In genomic region chr9:97699824-97700223, GRCh38 we compare ENCODE assay signal across 6 cellular contexts. TPM values are rescaled to one million over a fixed set of nuclear protein-coding genes. Genes with fewer than 3 reads are reported as not detected.
DNase-seq lines count a peak whose midpoint lies in the region; ATAC-seq, FAIRE-seq and TF ChIP-seq lines count a peak whose summit lies in the region.
"Not testable (repeated sequence)": the region's sequence is repeated elsewhere in the genome, so short reads cannot be mapped to it uniquely, and the experiment has no call there.

No MANE protein-coding gene starts in this region.

- not testable (repeated sequence) for H3K9me3 Mint-ChIP-seq in CD4-positive, alpha-beta T cell; activated B cell treated with CpG ODN at 0.5 μM for 24 hours; mesothelial cell of epicardium

- peak overlapping the region; percentile 32; the same call in 1 of the 2 replicates for H3K4me2 ChIP-seq in OCI-LY1 (ENCODE audit: low read length)
- not testable (repeated sequence) for H3K4me2 ChIP-seq in K562 (ENCODE audit: insufficient read depth, low read length); trophoblast cell (ENCODE audit: low read length)

- not testable (repeated sequence) for H4K8ac ChIP-seq in trophoblast cell (ENCODE audit: low read depth, low read length)

- H3K9ac ChIP-seq in OCI-LY1 (ENCODE audit: low read length); K562 (ENCODE audit: insufficient read depth in 1 of 2, low read depth in 2 of 2, low read length in 2 of 2); trophoblast cell (ENCODE audit: low read length): not testable (repeated sequence)

- H3K4me1 Mint-ChIP-seq in CD4-positive, alpha-beta T cell (ENCODE audit: low read depth), result peaks cover 42% of the 10 kb centered on the region
- H3K4me1 Mint-ChIP-seq in activated B cell treated with CpG ODN at 0.5 μM for 24 hours (peaks cover 43% of the 10 kb centered on the region), mesothelial cell of epicardium (peaks cover 54% of the 10 kb centered on the region)

- not testable (repeated sequence) for H4K12ac ChIP-seq in trophoblast cell (ENCODE audit: low read depth, low read length)

- H3K9me2 ChIP-seq in OCI-LY1 (ENCODE audit: low read depth, low read length), result not testable (repeated sequence)

- WGBS in K562 (ENCODE audit: insufficient coverage, low coverage, missing lambda C conversion rate), result 50% methylated on average over 3 of the region's 3 CpGs
- no CpG with 5 or more reads among the region's 3 CpGs for WGBS in trophoblast cell (ENCODE audit: extremely low coverage, insufficient coverage, insufficient read length)

- not testable (repeated sequence) for H2AK5ac ChIP-seq in trophoblast cell (ENCODE audit: low read length)

- H2BK5ac ChIP-seq in trophoblast cell (ENCODE audit: low read depth, low read length, poor library complexity), result not testable (repeated sequence)

- not testable (repeated sequence) for H4K91ac ChIP-seq in trophoblast cell (ENCODE audit: low read depth, low read length)

- H3K18ac ChIP-seq in trophoblast cell (ENCODE audit: low read length), result not testable (repeated sequence)

- not testable (repeated sequence) for H3K4ac ChIP-seq in trophoblast cell (ENCODE audit: low read depth, low read length)

- CTCF ChIA-PET in CD4-positive, alpha-beta T cell (lab: Charles Lee); activated B cell treated with CpG ODN at 0.5 μM for 24 hours (lab: Charles Lee); K562 (lab: Yijun Ruan, JAX; ENCODE audit: low intra/inter-chr PET ratio): not testable (repeated sequence)

- not testable (repeated sequence) for TF ChIP-seq POLR2A in K562 (conservative IDR thresholded peaks at IDR 0.05)

- H3K27ac Mint-ChIP-seq in CD4-positive, alpha-beta T cell, result not testable (repeated sequence)
- H3K27ac Mint-ChIP-seq in activated B cell treated with CpG ODN at 0.5 μM for 24 hours (peak overlapping the region; percentile 71), mesothelial cell of epicardium (peak overlapping the region; percentile 62)

- H3K4me3 ChIP-seq in OCI-LY1 (ENCODE audit: low read depth, low read length, poor library complexity, severe bottlenecking); K562: not testable (repeated sequence)
- H3K4me3 ChIP-seq in trophoblast cell (ENCODE audit: low read depth, low read length), result peak overlapping the region; percentile 19

- not testable (repeated sequence) for H2BK120ac ChIP-seq in trophoblast cell (ENCODE audit: insufficient read depth, low read length, poor library complexity)

- H3K4me1 ChIP-seq in OCI-LY1 (ENCODE audit: insufficient read depth, low read length, severe bottlenecking), result peaks cover 35% of the 10 kb centered on the region
- peaks cover 16 to 26% of the 10 kb centered on the region in 2 experiments; a peak in 4 of 5 replicates for H3K4me1 ChIP-seq in K562 (replicated peaks in 1 of 2; ENCODE audit: control insufficient read depth in 2 of 2, insufficient read depth in 2 of 2, low read length in 2 of 2)
- H3K4me1 ChIP-seq in trophoblast cell (ENCODE audit: control insufficient read depth in 1 of 2, insufficient read depth in 2 of 2, low read length in 2 of 2), result peaks cover 5 to 12% of the 10 kb centered on the region in 2 experiments

- H3K27me3 Mint-ChIP-seq in CD4-positive, alpha-beta T cell; activated B cell treated with CpG ODN at 0.5 μM for 24 hours; mesothelial cell of epicardium (ENCODE audit: low read depth): not testable (repeated sequence)

- peak overlapping the region; percentile 50 for H3K4me3 Mint-ChIP-seq in CD4-positive, alpha-beta T cell
- peak overlapping the region; percentile 75 for H3K4me3 Mint-ChIP-seq in activated B cell treated with CpG ODN at 0.5 μM for 24 hours
- H3K4me3 Mint-ChIP-seq in mesothelial cell of epicardium, result not testable (repeated sequence)

- in situ Hi-C loops in K562 (cut with MboI), result not testable (repeated sequence)

- H3F3A ChIP-seq in OCI-LY1 (ENCODE audit: insufficient read depth, low read length), result not testable (repeated sequence)

- ATAC-seq in CD4-positive, alpha-beta T cell (ENCODE audit: poor library complexity); activated B cell treated with CpG ODN at 0.5 μM for 24 hours (ENCODE audit: low read depth); K562: not testable (repeated sequence)

- H3K9me3 ChIP-seq in CD4-positive, alpha-beta T cell (ENCODE audit: control insufficient read depth, low read length); OCI-LY1 (ENCODE audit: low read length); K562 (replicated peaks; ENCODE audit: control insufficient read depth, insufficient read depth, low read depth, low read length); trophoblast cell (ENCODE audit: insufficient read depth, low read depth, low read length): not testable (repeated sequence)

- H3K23ac ChIP-seq in trophoblast cell (ENCODE audit: low read length), result not testable (repeated sequence)

- not testable (repeated sequence) for H2BK12ac ChIP-seq in trophoblast cell (ENCODE audit: low read length)

- not testable (repeated sequence) for H2AFZ ChIP-seq in OCI-LY1 (ENCODE audit: low read length); K562 (ENCODE audit: low read depth, low read length); trophoblast cell (ENCODE audit: insufficient read depth, low read length, poor library complexity)

- not testable (repeated sequence) for H3K14ac ChIP-seq in trophoblast cell (ENCODE audit: low read length)

- not testable (repeated sequence) for H3K9me1 ChIP-seq in K562 (ENCODE audit: control insufficient read depth, insufficient read depth, low read length)

- H3K79me2 ChIP-seq in OCI-LY1 (ENCODE audit: insufficient read depth, low read length) (peaks cover 19% of the 10 kb centered on the region), K562 (ENCODE audit: control insufficient read depth, insufficient read depth, low read length) (peaks cover 23% of the 10 kb centered on the region)
- H3K79me2 ChIP-seq in trophoblast cell (ENCODE audit: control insufficient read depth, insufficient read depth, low read length, poor library complexity), result not testable (repeated sequence)

- TF ChIP-seq EP300 in K562 (IDR thresholded peaks at IDR 0.05; ENCODE audit: low read length), result not testable (repeated sequence)

- not testable (repeated sequence) for DNase-seq in CD4-positive, alpha-beta T cell; activated B cell treated with CpG ODN at 0.5 μM for 24 hours; K562 (ENCODE audit: extremely low read depth in 1 of 4, low spot score in 3 of 4); mesothelial cell of epicardium (ENCODE audit: low spot score in 2 of 2, unreplicated experiment in 2 of 2); trophoblast cell

- POLR2A ChIA-PET in CD4-positive, alpha-beta T cell (lab: Charles Lee), result interaction anchor here (0.6 to 0.8 kb wide), 2 partner anchors 67 to 557 kb away, joined by 3 to 4 read pairs; partner anchors contain the start of genes NCBP1 and TSTD2
- POLR2A ChIA-PET in activated B cell treated with CpG ODN at 0.5 μM for 24 hours (lab: Charles Lee), result interaction anchor here (1.5 to 3.8 kb wide), 2 partner anchors 66 to 283 kb away, joined by 3 to 26 read pairs; partner anchors contain the start of genes ANP32B, NCBP1 and TSTD2
- POLR2A ChIA-PET in K562 (lab: Yijun Ruan, JAX), result interaction anchor here (0.7 to 1.0 kb wide), 3 partner anchors 29 to 220 kb away, joined by 3 to 4 read pairs (median 3); no protein-coding TSS in a partner anchor

- BruUV-seq in K562 (replicated peaks; lab: Mats Ljungman, UMichigan), result not testable (repeated sequence)

- TF ChIP-seq RAD21 in K562 (CRISPR knock-in tag; conservative IDR thresholded peaks at IDR 0.05 in 1 of 2, IDR thresholded peaks at IDR 0.05 in 1 of 2), result not testable (repeated sequence)

- FAIRE-seq in K562 (lab: Jason Lieb, UNC), result not testable (repeated sequence)

- H3K27me3 ChIP-seq in CD4-positive, alpha-beta T cell (ENCODE audit: control insufficient read depth, insufficient read depth, low read length); OCI-LY1 (ENCODE audit: insufficient read depth, low read length); K562 (ENCODE audit: control insufficient read depth in 2 of 2, insufficient read depth in 2 of 2, low read length in 2 of 2); trophoblast cell (ENCODE audit: insufficient read depth, low read length): not testable (repeated sequence)

- not testable (repeated sequence) for H3K36me3 Mint-ChIP-seq in CD4-positive, alpha-beta T cell (ENCODE audit: low read depth); activated B cell treated with CpG ODN at 0.5 μM for 24 hours (ENCODE audit: low read depth); mesothelial cell of epicardium

- not testable (repeated sequence) for H3K79me1 ChIP-seq in trophoblast cell (ENCODE audit: low read length)

- H4K20me1 ChIP-seq in OCI-LY1 (ENCODE audit: insufficient read depth, low read length); K562 (replicated peaks; ENCODE audit: control insufficient read depth, insufficient read depth, low read length): not testable (repeated sequence)

- intact Hi-C loops in CD4-positive, alpha-beta T cell (cut with DNase I, micrococcal nuclease), result loop anchor here (5.0 to 10.0 kb wide), 7 partner anchors 68 to 1095 kb away; partner anchors contain the start of genes ANKS6 (in 1 of the 2), NCBP1 (in 1 of the 2), TBC1D2 (in 1 of the 2) and TDRD7 (in 1 of the 2)
- intact Hi-C loops in activated B cell treated with CpG ODN at 0.5 μM for 24 hours (cut with micrococcal nuclease) (loop anchor here (5.0 to 10.0 kb wide), 4 partner anchors 152 to 1095 kb away; partner anchors contain the start of genes ANKS6, FOXE1, NANS and ZNF510), K562 (cut with micrococcal nuclease) (loop anchor here (10.0 kb wide), 1 partner anchor 355 kb away; the partner anchor contains the start of gene NANS)

- H3K27ac ChIP-seq in CD4-positive, alpha-beta T cell (ENCODE audit: low read depth, low read length); OCI-LY1 (ENCODE audit: low read depth, low read length, poor library complexity, severe bottlenecking); K562 (ENCODE audit: extremely low read depth, low read depth, low read length); trophoblast cell (ENCODE audit: low read depth, low read length): not testable (repeated sequence)

- not testable (repeated sequence) for H3K36me3 ChIP-seq in OCI-LY1 (ENCODE audit: insufficient read depth, low read length); K562 (ENCODE audit: control insufficient read depth, insufficient read depth, low read length); trophoblast cell (ENCODE audit: control insufficient read depth in 1 of 2, insufficient read depth in 2 of 2, low read length in 2 of 2)

- TF ChIP-seq CTCF in CD4-positive, alpha-beta T cell (IDR thresholded peaks at IDR 0.05); OCI-LY1 (IDR thresholded peaks at IDR 0.05; ENCODE audit: low read length); activated B cell treated with CpG ODN at 0.5 μM for 24 hours (IDR thresholded peaks at IDR 0.05); K562 (IDR thresholded peaks at IDR 0.05 in 2 of 3, conservative IDR thresholded peaks at IDR 0.05 in 1 of 3; ENCODE audit: insufficient read depth in 2 of 3, low read depth in 1 of 3, low read length in 3 of 3); mesothelial cell of epicardium (IDR thresholded peaks at IDR 0.05; ENCODE audit: unreplicated experiment): not testable (repeated sequence)

RNA-seq across cellular contexts. Expression of gene XPA, which starts 2.7 kb away (rescaled TPM):
- 10 to 100 TPM; 20.2 to 23.3 TPM for total RNA-seq in CD4-positive, alpha-beta T cell
- total RNA-seq in activated B cell treated with CpG ODN at 0.5 μM for 24 hours (14.4 and 18.1 TPM in 2 replicates), K562 (2014; rRNA removed) (16.8 and 17.7 TPM in 2 replicates), K562 (2014; rRNA removed; fragmentation: Illumina TruSeq; extraction: Trizol) (16.7 and 18.2 TPM in 2 replicates), K562 (2015; rRNA removed; fragmentation: Illumina TruSeq; extraction: Trizol) (17.2 and 18.0 TPM in 2 replicates), K562 (2021) (11.4 and 13.6 TPM in 2 replicates), mesothelial cell of epicardium (15.5 to 17.5 TPM (median 15.9 TPM) in 3 replicates)
- 2.1 and 9.3 TPM in 2 replicates for total RNA-seq in K562 (2011; cell fraction: chromatin; rRNA removed; ENCODE audit: low replicate concordance)
- total RNA-seq in K562 (2011; cell fraction: nucleolus; rRNA removed), result 1.8 and 2.0 TPM in 2 replicates
- 8.0 and 16.4 TPM in 2 replicates for total RNA-seq in K562 (2011; cell fraction: nucleoplasm; rRNA removed)
- polyA plus RNA-seq in K562 (2011; rRNA removed) (5.1 and 5.9 TPM in 2 replicates), K562 (2014; fragmentation: Illumina TruSeq; extraction: Trizol) (12.3 and 14.1 TPM in 2 replicates), K562 (2014; fragmentation: Nextera tagmentation; extraction: Ambion mirVana) (1 to 10 TPM; 5.1 to 5.5 TPM), K562 (2014; rRNA removed) (15.2 and 18.2 TPM in 2 replicates)
- polyA plus RNA-seq in K562 (2011; cell fraction: cytosol; rRNA removed), result 0.85 and 1.3 TPM in 2 replicates
- polyA plus RNA-seq in K562 (2011; cell fraction: nucleus; rRNA removed), result 4.1 and 5.3 TPM in 2 replicates
- 14.2 and 14.4 TPM in 2 replicates for polyA plus RNA-seq in K562 (2012)
- 6.3 and 6.4 TPM in 2 replicates for polyA minus RNA-seq in K562 (2011; rRNA and poly(A)+ RNA removed)
- 1.7 and 1.9 TPM in 2 replicates for polyA minus RNA-seq in K562 (2011; cell fraction: cytosol; rRNA and poly(A)+ RNA removed)
- 6.3 and 9.3 TPM in 2 replicates for polyA minus RNA-seq in K562 (2011; cell fraction: nucleus; rRNA and poly(A)+ RNA removed)
- polyA plus RNA-seq in trophoblast cell (2013), result 8.6 and 9.0 TPM in 2 replicates
